Comparison of ENCODE assay signal across 11 cellular contexts in the genomic region with DNA sequence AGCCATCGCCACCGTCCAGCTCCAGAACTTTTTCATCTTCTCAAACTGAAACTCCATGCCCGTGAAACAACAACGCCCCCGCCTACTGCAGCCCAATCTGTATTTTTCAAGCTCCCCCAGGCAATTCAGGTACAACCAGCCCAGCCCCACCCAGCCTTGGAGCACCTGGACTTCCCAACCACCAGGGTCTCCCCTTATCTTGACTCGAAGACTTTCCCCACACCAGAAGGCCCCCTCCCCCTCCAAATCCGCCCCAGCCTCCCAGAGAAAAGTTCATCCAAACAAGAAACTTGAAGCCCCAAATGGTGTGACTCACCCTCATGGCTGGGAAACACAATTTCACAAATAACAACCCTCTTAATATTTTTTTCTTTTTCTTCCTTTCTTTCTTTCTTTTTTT. TPM values are rescaled to one million over a fixed set of nuclear protein-coding genes. Genes with fewer than 3 reads are reported as not detected.
DNase-seq lines count a peak whose midpoint lies in the region; ATAC-seq and TF ChIP-seq lines count a peak whose summit lies in the region.
"Had no signal": no experiment of that assay in that cellular context is flagged by ENCODE, and none has a peak within 500 bp of the region (broad histone marks: within the 10 kb centered on the region; RNA-seq: fewer than 3 reads in every experiment).

No MANE protein-coding gene starts in this region.

- H3K27ac ChIP-seq in gastroesophageal sphincter (peak overlapping the region; percentile 87 to 97 (median 96)), H9 (ENCODE audit: insufficient read length, low read depth, low read length) (no peak overlapping the region)

- no peak overlapping the region for H4K91ac ChIP-seq in H9 (ENCODE audit: insufficient read length, low read depth, low read length)

- peaks cover 4% of the 10 kb centered on the region for H3K27me3 Mint-ChIP-seq in activated T-helper 1 cell treated with anti-CD3 and anti-CD28 coated beads, Interleukin-12 subunit alpha, Interleukin-12 subunit beta, Interleukin-2, Interleukin-4 antibody, amounts not matched to agents 30 ng/mL and 10 ng/mL and 1 ng/mL, durations not matched to agents 14 hours and 24 hours and 36 hours (ENCODE audit: insufficient read depth)
- peaks cover 2% of the 10 kb centered on the region for H3K27me3 Mint-ChIP-seq in H9 (ENCODE audit: low read depth)

- H3K4ac ChIP-seq in H9 (ENCODE audit: low read depth, low read length) = no peak overlapping the region

- H3K9ac ChIP-seq in skeletal muscle satellite cell (ENCODE audit: low read depth, low read length) (peak overlapping the region; percentile 80), H9 (ENCODE audit: extremely low read depth, insufficient read length, low read length) (no peak overlapping the region)

- no peaks in the 10 kb centered on the region for H3K23me2 ChIP-seq in H9 (ENCODE audit: insufficient read length, low read depth, low read length, poor library complexity, severe bottlenecking)

- H3K79me1 ChIP-seq in H9 (ENCODE audit: insufficient read depth, low read depth, low read length, poor library complexity, severe bottlenecking) = no peaks in the 10 kb centered on the region

- peak overlapping the region; percentile 16; the same call in 1 of the 2 replicates for H3K4me3 ChIP-seq in BJ (ENCODE audit: low read depth, low read length)
- H3K4me3 ChIP-seq in gastroesophageal sphincter = peak overlapping the region in 1 of 2 donors; percentile 33
- H3K4me3 ChIP-seq in skeletal muscle satellite cell (ENCODE audit: low read length) = peak overlapping the region; percentile 63

- no peak overlapping the region for H4K8ac ChIP-seq in H9 (replicated peaks; ENCODE audit: insufficient read length, low read depth, low read length)

- H3K9me3 Mint-ChIP-seq in activated T-helper 1 cell treated with anti-CD3 and anti-CD28 coated beads, Interleukin-12 subunit alpha, Interleukin-12 subunit beta, Interleukin-2, Interleukin-4 antibody, amounts not matched to agents 30 ng/mL and 10 ng/mL and 1 ng/mL, durations not matched to agents 14 hours and 24 hours and 36 hours = no peaks in the 10 kb centered on the region
- H3K9me3 Mint-ChIP-seq in H9 = no peaks in the 10 kb centered on the region

- CTCF ChIA-PET in BJ (lab: Yijun Ruan, JAX) = interaction anchor here (0.8 to 1.4 kb wide), 5 partner anchors 8 to 53 kb away, joined by 3 to 5 read pairs (median 3); no protein-coding TSS in a partner anchor

- H3K14ac ChIP-seq in H9 (ENCODE audit: insufficient read depth, low read length) = no peak overlapping the region

- no peaks in the 10 kb centered on the region for H3K79me2 ChIP-seq in H9 (ENCODE audit: insufficient read depth, low read length)

- H3K4me3 Mint-ChIP-seq in activated T-helper 1 cell treated with anti-CD3 and anti-CD28 coated beads, Interleukin-12 subunit alpha, Interleukin-12 subunit beta, Interleukin-2, Interleukin-4 antibody, amounts not matched to agents 30 ng/mL and 10 ng/mL and 1 ng/mL, durations not matched to agents 14 hours and 24 hours and 36 hours = no peak overlapping the region
- 0 out of 5 replicates have a peak overlapping the region, but pooled peaks of 1 of the 2 experiments have one; percentile 4 for H3K4me3 Mint-ChIP-seq in H9

- H3K4me2 ChIP-seq in skeletal muscle satellite cell (ENCODE audit: low read length) (peak overlapping the region; percentile 86), H9 (ENCODE audit: insufficient read depth, insufficient read length, low read length) (no peak overlapping the region)

- H3K9me3 ChIP-seq in gastroesophageal sphincter = no peaks in the 10 kb centered on the region
- no peaks in the 10 kb centered on the region for H3K9me3 ChIP-seq in skeletal muscle satellite cell (replicated peaks; ENCODE audit: low read length)
- no peaks in the 10 kb centered on the region for H3K9me3 ChIP-seq in H9 (ENCODE audit: control insufficient read depth, low read depth, low read length)

- H2BK15ac ChIP-seq in H9 (ENCODE audit: low read depth, low read length) = no peak overlapping the region

- H3K4me1 ChIP-seq in gastroesophageal sphincter = peaks cover 8 to 100% (median 76%) of the 10 kb centered on the region in 3 donors
- peaks cover 57% of the 10 kb centered on the region for H3K4me1 ChIP-seq in skeletal muscle satellite cell (ENCODE audit: control insufficient read depth, insufficient read depth, low read length)
- no peaks in the 10 kb centered on the region for H3K4me1 ChIP-seq in H9 (ENCODE audit: insufficient read depth, low read length)

- peaks cover 11% of the 10 kb centered on the region for H3K4me1 Mint-ChIP-seq in activated T-helper 1 cell treated with anti-CD3 and anti-CD28 coated beads, Interleukin-12 subunit alpha, Interleukin-12 subunit beta, Interleukin-2, Interleukin-4 antibody, amounts not matched to agents 30 ng/mL and 10 ng/mL and 1 ng/mL, durations not matched to agents 14 hours and 24 hours and 36 hours (ENCODE audit: low read depth)
- H3K4me1 Mint-ChIP-seq in H9 = peaks cover 5 to 39% of the 10 kb centered on the region in 2 experiments

- TF ChIP-seq CTCF in BJ (IDR thresholded peaks at IDR 0.05; ENCODE audit: insufficient read depth, low read depth, low read length) (no peak), gastroesophageal sphincter (IDR thresholded peaks at IDR 0.05) (no peak), H9 (conservative IDR thresholded peaks at IDR 0.05) (no peak)

- H3K36me3 ChIP-seq in BJ (ENCODE audit: control insufficient read depth, insufficient read depth, low read length) = peaks cover 37% of the 10 kb centered on the region
- H3K36me3 ChIP-seq in gastroesophageal sphincter = peaks cover 0 to 40% of the 10 kb centered on the region in 2 donors
- H3K36me3 ChIP-seq in skeletal muscle satellite cell (ENCODE audit: insufficient read depth, low read length) = peaks cover 30% of the 10 kb centered on the region

- H2AK5ac ChIP-seq in H9 (ENCODE audit: insufficient read length, low read length) = no peak overlapping the region

- no peak overlapping the region for H3T11ph ChIP-seq in H9 (ENCODE audit: low read length)

- peak overlapping the region; percentile 56 for H3K27ac Mint-ChIP-seq in activated T-helper 1 cell treated with anti-CD3 and anti-CD28 coated beads, Interleukin-12 subunit alpha, Interleukin-12 subunit beta, Interleukin-2, Interleukin-4 antibody, amounts not matched to agents 30 ng/mL and 10 ng/mL and 1 ng/mL, durations not matched to agents 14 hours and 24 hours and 36 hours
- peak overlapping the region in 1 of 3 experiments; percentile 19; a peak in 1 of 7 replicates for H3K27ac Mint-ChIP-seq in H9

- H2BK5ac ChIP-seq in H9 (ENCODE audit: insufficient read length, low read length) = no peak overlapping the region

- H3K27me3 ChIP-seq in BJ (ENCODE audit: control insufficient read depth, insufficient read depth, low read length) (no peaks in the 10 kb centered on the region), gastroesophageal sphincter (no peaks in the 10 kb centered on the region), skeletal muscle satellite cell (ENCODE audit: control insufficient read depth, insufficient read depth, low read length) (no peaks in the 10 kb centered on the region), H9 (ENCODE audit: insufficient read depth, low read length) (no peaks in the 10 kb centered on the region)

- 27 to 45% methylated on average over 5 to 7 of the region's 7 CpGs for WGBS in gastroesophageal sphincter (ENCODE audit: low coverage in 1 of 2), 2 donors
- no CpG with 5 or more reads among the region's 7 CpGs for WGBS in H9 (ENCODE audit: extremely low coverage, insufficient read length, low lambda C conversion rate)

- no peak overlapping the region for H2BK12ac ChIP-seq in H9 (ENCODE audit: insufficient read length, low read depth, low read length)

- no peak overlapping the region for H4K5ac ChIP-seq in H9 (ENCODE audit: insufficient read length, low read depth, low read length)

- H3K56ac ChIP-seq in H9 (ENCODE audit: insufficient read length, low read depth, low read length) = no peak overlapping the region

- no peak for DNase-seq in BJ (ENCODE audit: low read depth)
- no peak for DNase-seq in activated T-helper 1 cell treated with anti-CD3 and anti-CD28 coated beads, Interleukin-12 subunit alpha, Interleukin-12 subunit beta, Interleukin-2, Interleukin-4 antibody, amounts not matched to agents 30 ng/mL and 10 ng/mL and 1 ng/mL, durations not matched to agents 14 hours and 24 hours and 36 hours (ENCODE audit: low spot score)
- DNase-seq in AML-193 (lab: John Stamatoyannopoulos, UW) = no peak
- DNase-seq in H9 = no peak
- DNase-seq in islet precursor cell = no peak
- DNase-seq: DND-41, NCI-H1930 had no signal

- H3K18ac ChIP-seq in H9 (ENCODE audit: insufficient read length, low read depth, low read length) = no peak overlapping the region

- no peak overlapping the region for H3K23ac ChIP-seq in H9 (ENCODE audit: insufficient read length, low read depth, low read length)

- H2BK20ac ChIP-seq in H9 (ENCODE audit: low read depth, low read length, poor library complexity, severe bottlenecking) = no peak overlapping the region

- ATAC-seq in gastroesophageal sphincter (no peak), HG02840 (IDR thresholded peaks at IDR 0.05; ENCODE audit: low FRiP score, unreplicated experiment) (no peak)
- ATAC-seq: left colon had no signal

- TF ChIP-seq POLR2A in gastroesophageal sphincter (IDR thresholded peaks at IDR 0.05) = no peak

- H4K20me1 ChIP-seq in H9 (ENCODE audit: control insufficient read depth, insufficient read depth, insufficient read length) = no peaks in the 10 kb centered on the region

- POLR2A ChIA-PET in BJ (lab: Charles Lee) = no interaction called here

- no peak overlapping the region for H2AFZ ChIP-seq in H9 (ENCODE audit: low read length)

- intact Hi-C loops in activated T-helper 1 cell treated with anti-CD3 and anti-CD28 coated beads, Interleukin-12 subunit alpha, Interleukin-12 subunit beta, Interleukin-2, Interleukin-4 antibody, amounts not matched to agents 30 ng/mL and 10 ng/mL and 1 ng/mL, durations not matched to agents 14 hours and 24 hours and 36 hours (cut with micrococcal nuclease) = loop anchor here (1.0 kb wide), 1 partner anchor 10 kb away; a partner anchor contains a TSS

- H3K36me3 Mint-ChIP-seq in activated T-helper 1 cell treated with anti-CD3 and anti-CD28 coated beads, Interleukin-12 subunit alpha, Interleukin-12 subunit beta, Interleukin-2, Interleukin-4 antibody, amounts not matched to agents 30 ng/mL and 10 ng/mL and 1 ng/mL, durations not matched to agents 14 hours and 24 hours and 36 hours (ENCODE audit: low read depth) = no peaks in the 10 kb centered on the region
- no peaks in the 10 kb centered on the region for H3K36me3 Mint-ChIP-seq in H9 (ENCODE audit: insufficient read depth in 1 of 3, low read depth in 3 of 3)

- no peak overlapping the region for H2BK120ac ChIP-seq in H9 (ENCODE audit: low read depth, low read length, poor library complexity, severe bottlenecking)

- no peak for TF ChIP-seq EP300 in gastroesophageal sphincter (IDR thresholded peaks at IDR 0.05)

RNA-seq across cellular contexts. Expression of a gene that starts 10.6 kb away (rescaled TPM):
- polyA plus RNA-seq in BJ (2011; rRNA removed) = 34.2 and 49.1 TPM in 2 replicates
- polyA minus RNA-seq in BJ (2011; rRNA and poly(A)+ RNA removed) = 42.2 and 56.1 TPM in 2 replicates
- total RNA-seq in activated T-helper 1 cell treated with anti-CD3 and anti-CD28 coated beads, Interleukin-12 subunit alpha, Interleukin-12 subunit beta, Interleukin-2, Interleukin-4 antibody, amounts not matched to agents 30 ng/mL and 10 ng/mL and 1 ng/mL, durations not matched to agents 14 hours and 24 hours and 36 hours = 0.52 and 0.59 TPM in 2 replicates
- total RNA-seq in gastroesophageal sphincter = 100 to 1,000 TPM in 1 of 4 donors, 10 to 100 TPM in 3; 60.5 to 186 (median 84.1) TPM
- 16.5 and 26.2 TPM in 2 replicates for total RNA-seq in skeletal muscle satellite cell (2012; rRNA removed)
- 3.5 and 3.8 TPM in 2 replicates for total RNA-seq in H9 (2021)

Comparison
In these comparisons a context has a peak if more than half of its experiments do, and no peak if none do; other contexts are left out.
1. RNA of a gene that starts 10.6 kb away (total RNA-seq): 60.5 to 186 TPM in gastroesophageal sphincter; 3.5 to 3.8 TPM in H9 and 0.52 to 0.59 TPM in activated T-helper 1 cell treated with anti-CD3 and anti-CD28 coated beads, Interleukin-12 subunit alpha, Interleukin-12 subunit beta, Interleukin-2, Interleukin-4 antibody, amounts not matched to agents 30 ng/mL and 10 ng/mL and 1 ng/mL, durations not matched to agents 14 hours and 24 hours and 36 hours; every median in the first group is over 10 times any median in the second.